Comparison of ENCODE assay signal across 14 cellular contexts in genomic region chr5:75023368-75024159, GRCh38. TPM values are rescaled to one million over a fixed set of nuclear protein-coding genes. Genes with fewer than 3 reads are reported as not detected.
DNase-seq lines count a peak whose midpoint lies in the region; ATAC-seq, FAIRE-seq and TF ChIP-seq lines count a peak whose summit lies in the region.
"Had no signal": no experiment of that assay in that cellular context is flagged by ENCODE, and none has a peak within 500 bp of the region (broad histone marks: within the 10 kb centered on the region; RNA-seq: fewer than 3 reads in every experiment).

No MANE protein-coding gene starts in this region.

- H4K20me1 ChIP-seq in Loucy (ENCODE audit: insufficient read depth, low read length, poor library complexity, severe bottlenecking) (no peaks in the 10 kb centered on the region), astrocyte (ENCODE audit: insufficient read depth, low read length) (no peaks in the 10 kb centered on the region)

- H3K4me3 ChIP-seq in Loucy (ENCODE audit: low read length, poor library complexity, severe bottlenecking) (peak overlapping the region; percentile 33), astrocyte (ENCODE audit: insufficient read depth, low read depth, low read length) (no peak overlapping the region), mucosa of descending colon (no peak overlapping the region)
- H3K4me3 ChIP-seq: left lung, MG63, thyroid gland had no signal

- H3K4me2 ChIP-seq in Loucy (ENCODE audit: low read depth, low read length, poor library complexity, severe bottlenecking) (peak overlapping the region; percentile 53), astrocyte (ENCODE audit: low read length) (no peak overlapping the region)

- H3K36me3 ChIP-seq in Loucy (ENCODE audit: insufficient read depth, low read length) (no peaks in the 10 kb centered on the region), astrocyte (ENCODE audit: insufficient read depth, low read length) (no peaks in the 10 kb centered on the region), mucosa of descending colon (ENCODE audit: low read depth) (no peaks in the 10 kb centered on the region)
- H3K36me3 ChIP-seq: left lung, MG63, thyroid gland had no signal

- peak; percentile 58 for FAIRE-seq in astrocyte (lab: Jason Lieb, UNC)

- H3F3A ChIP-seq in Loucy (ENCODE audit: low read depth) = no peaks in the 10 kb centered on the region

- peak overlapping the region; percentile 13 for H3K9ac ChIP-seq in Loucy (ENCODE audit: low read depth, low read length, poor library complexity, severe bottlenecking)
- H3K9ac ChIP-seq in astrocyte (ENCODE audit: low read length) = no peak overlapping the region

- H3K27ac ChIP-seq in astrocyte (ENCODE audit: low read depth, low read length) = no peak overlapping the region
- H3K27ac ChIP-seq: left lung, thyroid gland had no signal

- H3K79me2 ChIP-seq in Loucy (ENCODE audit: insufficient read depth, low read length) (no peaks in the 10 kb centered on the region), astrocyte (ENCODE audit: insufficient read depth, low read length) (no peaks in the 10 kb centered on the region)

- H3K9me3 ChIP-seq in Loucy (ENCODE audit: insufficient read depth, low read depth, low read length) = no peaks in the 10 kb centered on the region
- H3K9me3 ChIP-seq in astrocyte (ENCODE audit: insufficient read depth, low read depth, low read length) = no peaks in the 10 kb centered on the region
- H3K9me3 ChIP-seq in mucosa of descending colon = no peaks in the 10 kb centered on the region
- H3K9me3 ChIP-seq: left lung, MG63, thyroid gland had no signal

- DNase-seq in EH (ENCODE audit: low read depth) = peak; percentile 41
- DNase-seq in astrocyte (ENCODE audit: low read depth) = no peak
- peak in 1 of 3 donors; percentile 28 for DNase-seq in mucosa of descending colon
- DNase-seq in nephron progenitor cell = no peak
- DNase-seq: glutamatergic neuron, H9, left lung, MG63, NCI-H2171, thyroid gland had no signal

- ATAC-seq in mucosa of descending colon = peak; percentile 88
- no peak for ATAC-seq in HG02623 (IDR thresholded peaks at IDR 0.05; ENCODE audit: unreplicated experiment)
- ATAC-seq in HG02938 (IDR thresholded peaks at IDR 0.05; ENCODE audit: unreplicated experiment) = no peak
- ATAC-seq: left lung, sciatic nerve had no signal

- no peaks in the 10 kb centered on the region for H3K9me2 ChIP-seq in Loucy (replicated peaks; ENCODE audit: low read depth, low read length)

- H3K27ac Mint-ChIP-seq in astrocyte (ENCODE audit: unreplicated experiment) = peak overlapping the region; percentile 19
- H3K27ac Mint-ChIP-seq in nephron progenitor cell = no peak overlapping the region

- TF ChIP-seq CTCF in Loucy (conservative IDR thresholded peaks at IDR 0.05; ENCODE audit: low read length) (no peak), astrocyte (IDR thresholded peaks at IDR 0.05; ENCODE audit: insufficient read depth, low read depth, low read length) (no peak), mucosa of descending colon (IDR thresholded peaks at IDR 0.05) (no peak), nephron progenitor cell (IDR thresholded peaks at IDR 0.05) (no peak)

- H3K27me3 Mint-ChIP-seq in astrocyte (ENCODE audit: low read depth, unreplicated experiment) (no peaks in the 10 kb centered on the region), nephron progenitor cell (ENCODE audit: low read depth, poor library complexity) (peaks cover 3% of the 10 kb centered on the region)

- peaks cover 5% of the 10 kb centered on the region for H3K36me3 Mint-ChIP-seq in astrocyte (ENCODE audit: low read depth, unreplicated experiment)
- H3K36me3 Mint-ChIP-seq in nephron progenitor cell (ENCODE audit: low read depth) = no peaks in the 10 kb centered on the region

- intact Hi-C loops in mucosa of descending colon (cut with DNase I, micrococcal nuclease) = no loop called here

- H3K4me1 ChIP-seq in Loucy (ENCODE audit: insufficient read depth, low read length, poor library complexity, severe bottlenecking) (peaks cover 46% of the 10 kb centered on the region), astrocyte (ENCODE audit: insufficient read depth, low read length) (no peaks in the 10 kb centered on the region), mucosa of descending colon (ENCODE audit: low read depth) (peaks cover 10% of the 10 kb centered on the region)
- H3K4me1 ChIP-seq: left lung, thyroid gland had no signal

- H3K27me3 ChIP-seq in Loucy (ENCODE audit: insufficient read depth, low read length, poor library complexity, severe bottlenecking) (no peaks in the 10 kb centered on the region), astrocyte (ENCODE audit: insufficient read depth, low read length) (no peaks in the 10 kb centered on the region)
- H3K27me3 ChIP-seq: left lung, thyroid gland had no signal

- no peak overlapping the region for H3K4me3 Mint-ChIP-seq in astrocyte (ENCODE audit: unreplicated experiment)
- H3K4me3 Mint-ChIP-seq in nephron progenitor cell = no peak overlapping the region
- H3K4me3 Mint-ChIP-seq: H9 had no signal

- H3K4me1 Mint-ChIP-seq in astrocyte (ENCODE audit: low read depth, unreplicated experiment) = peaks cover 8% of the 10 kb centered on the region
- H3K4me1 Mint-ChIP-seq in nephron progenitor cell = peaks cover 2% of the 10 kb centered on the region

- H2AFZ ChIP-seq in Loucy (ENCODE audit: low read length) (0 out of 2 replicates have a peak overlapping the region, but pooled peaks have one; percentile 18), astrocyte (ENCODE audit: low read depth, low read length) (no peak overlapping the region)

- H3K9me3 Mint-ChIP-seq in astrocyte (ENCODE audit: unreplicated experiment) (no peaks in the 10 kb centered on the region), nephron progenitor cell (no peaks in the 10 kb centered on the region)
- H3K9me3 Mint-ChIP-seq: H9 had no signal

RNA-seq across cellular contexts. Expression of gene GCNT4, which starts 28.8 kb away (rescaled TPM):
- total RNA-seq in astrocyte = 9.0 and 9.4 TPM in 2 replicates
- 1 to 10 TPM in 2 of 3 donors, under 1 TPM in 1; 0.92 to 6.1 (median 2.4) TPM for total RNA-seq in mucosa of descending colon
